ENCODE assay signal across 13 cellular contexts in the genomic region with DNA sequence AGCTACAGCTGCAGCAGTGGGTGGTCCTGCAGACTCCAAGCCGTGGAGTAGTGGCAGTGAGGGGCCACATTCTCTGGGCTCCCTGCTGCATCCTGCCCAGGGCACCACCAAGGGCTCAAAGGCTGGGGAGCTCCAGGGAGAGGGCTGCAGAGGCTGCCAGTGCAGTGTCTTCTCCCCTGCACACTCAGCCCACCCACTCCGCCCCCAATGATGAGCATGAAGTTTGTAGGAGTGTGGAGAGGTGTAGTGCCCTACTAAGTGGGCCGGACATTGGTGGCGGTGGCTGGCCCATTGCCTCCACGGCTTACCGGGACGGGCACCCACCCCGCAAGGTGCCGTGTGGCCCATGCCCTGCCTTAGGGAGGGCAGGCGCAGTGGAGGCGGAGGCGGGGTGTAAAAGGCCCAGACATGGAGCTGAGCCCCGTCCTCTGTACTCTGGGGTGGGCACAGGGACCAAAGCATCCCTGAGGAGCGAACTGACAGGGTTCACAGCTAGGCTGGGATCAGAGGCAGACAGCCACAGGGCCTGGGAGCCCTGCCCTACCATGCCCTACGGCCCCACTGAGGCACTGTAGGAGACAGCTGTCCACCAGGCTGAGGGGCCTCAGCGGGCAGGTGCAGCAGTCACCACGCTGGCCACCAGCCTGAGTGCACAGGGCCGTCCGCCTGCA. TPM values are rescaled to one million over a fixed set of nuclear protein-coding genes. Genes with fewer than 3 reads are reported as not detected.
DNase-seq lines count a peak whose midpoint lies in the region; ATAC-seq, FAIRE-seq and TF ChIP-seq lines count a peak whose summit lies in the region.
"Had no signal": no experiment of that assay in that cellular context is flagged by ENCODE, and none has a peak within 500 bp of the region (broad histone marks: within the 10 kb centered on the region; RNA-seq: fewer than 3 reads in every experiment).

No MANE protein-coding gene starts in this region.

- H3K79me1 ChIP-seq in neuronal stem cell (ENCODE audit: low read depth, low read length) = no peaks in the 10 kb centered on the region

- peak overlapping the region; percentile 33 for H4K8ac ChIP-seq in neuronal stem cell (ENCODE audit: low read depth, low read length)

- peak overlapping the region; percentile 85 for H2BK5ac ChIP-seq in neuronal stem cell (ENCODE audit: low read length)

- 85 to 95% (median 90%) methylated on average over 10 to 19 of the region's 19 CpGs for WGBS in heart left ventricle, 4 donors
- WGBS in right cardiac atrium = 91% methylated on average over 19 of the region's 19 CpGs
- no CpG with 5 or more reads among the region's 19 CpGs for WGBS in neuronal stem cell (ENCODE audit: extremely low coverage in 2 of 2, insufficient read length in 2 of 2, insufficient replicate concordance in 1 of 2), 2 donors

- H3K4me3 ChIP-seq in heart left ventricle = no peak overlapping the region
- H3K4me3 ChIP-seq in right cardiac atrium (ENCODE audit: low read length) = no peak overlapping the region
- no peak overlapping the region for H3K4me3 ChIP-seq in neuronal stem cell (ENCODE audit: low read length in 2 of 2)
- H3K4me3 ChIP-seq: GM12878 had no signal

- no peak overlapping the region for H3K27ac ChIP-seq in heart left ventricle
- no peak overlapping the region for H3K27ac ChIP-seq in right cardiac atrium (ENCODE audit: low read length)
- H3K27ac ChIP-seq in neuronal stem cell (replicated peaks; ENCODE audit: low read length) = peak overlapping the region; percentile 37

- H3K14ac ChIP-seq in neuronal stem cell (ENCODE audit: low read length) = no peak overlapping the region

- no peak overlapping the region for H3K9ac ChIP-seq in neuronal stem cell (ENCODE audit: low read depth, low read length, poor library complexity)

- peak overlapping the region; percentile 76 for H2AFZ ChIP-seq in neuronal stem cell (ENCODE audit: low read length)

- H2BK15ac ChIP-seq in neuronal stem cell (ENCODE audit: low read length) = peak overlapping the region; percentile 86

- TF ChIP-seq POLR2A in heart left ventricle (IDR thresholded peaks at IDR 0.05) = no peak
- TF ChIP-seq POLR2A in H54 (IDR thresholded peaks at IDR 0.05; ENCODE audit: low read depth, low read length) = no peak

- H3K36me3 ChIP-seq in heart left ventricle (no peaks in the 10 kb centered on the region), neuronal stem cell (replicated peaks in 1 of 2; ENCODE audit: control insufficient read depth in 2 of 2, insufficient read depth in 2 of 2, low read length in 2 of 2) (no peaks in the 10 kb centered on the region)

- H4K91ac ChIP-seq in neuronal stem cell (ENCODE audit: low read depth, low read length, poor library complexity) = peak overlapping the region; percentile 74

- H2BK12ac ChIP-seq in neuronal stem cell (ENCODE audit: low read length) = peak overlapping the region; percentile 87

- H2AK5ac ChIP-seq in neuronal stem cell (ENCODE audit: low read depth, low read length) = peak overlapping the region; percentile 87

- H3K23ac ChIP-seq in neuronal stem cell (ENCODE audit: low read depth, low read length, poor library complexity) = peak overlapping the region; percentile 5

- DNase-seq in heart left ventricle = peak in 3 of 5 donors; percentile 10 to 44 (median 14)
- DNase-seq in cardiac septum (ENCODE audit: low spot score) = no peak
- peak in 2 of 3 donors; percentile 40 to 41 for DNase-seq in right cardiac atrium
- no peak for DNase-seq in neuronal stem cell (ENCODE audit: low spot score)
- DNase-seq in H54 (ENCODE audit: insufficient read length, low spot score) = no peak
- DNase-seq in NCI-H526 treated with DMSO at 0.1 percent for 48 hours (lab: John Stamatoyannopoulos, UW) = no peak
- DNase-seq: HCEC 1CT, NCI-H2227 treated with DMSO at 0.1 percent for 48 hours had no signal

- H3K27me3 ChIP-seq in heart left ventricle (no peaks in the 10 kb centered on the region), right cardiac atrium (ENCODE audit: control insufficient read depth, insufficient read depth) (no peaks in the 10 kb centered on the region), neuronal stem cell (ENCODE audit: control insufficient read depth in 3 of 3, insufficient read depth in 3 of 3, low read depth in 1 of 3, low read length in 3 of 3) (no peaks in the 10 kb centered on the region)

- peak overlapping the region; percentile 18 for H2BK120ac ChIP-seq in neuronal stem cell (ENCODE audit: low read depth, low read length)

- intact Hi-C loops in heart left ventricle (cut with DNase I) = no loop called here
- intact Hi-C loops in cardiac septum (cut with DNase I) = no loop called here
- intact Hi-C loops in right cardiac atrium (cut with DNase I) = no loop called here

- H3K4me1 ChIP-seq in heart left ventricle = peaks cover 0 to 56% (median 34%) of the 10 kb centered on the region in 12 donors
- peaks cover 15% of the 10 kb centered on the region for H3K4me1 ChIP-seq in right cardiac atrium (ENCODE audit: control insufficient read depth, insufficient read depth, low read length)
- peaks cover 38 to 54% of the 10 kb centered on the region in 2 donors for H3K4me1 ChIP-seq in neuronal stem cell (ENCODE audit: control insufficient read depth in 2 of 2, insufficient read depth in 1 of 2, low read depth in 1 of 2, low read length in 2 of 2)

- H3K4ac ChIP-seq in neuronal stem cell (ENCODE audit: low read length) = peak overlapping the region; percentile 79

- H3K18ac ChIP-seq in neuronal stem cell (ENCODE audit: low read length) = peak overlapping the region; percentile 91

- no peak for TF ChIP-seq CTCF in heart left ventricle (IDR thresholded peaks at IDR 0.05)

- FAIRE-seq in H54 (lab: Jason Lieb, UNC) = no peak
- FAIRE-seq: GM12878, GM18507, HTR-8/SVneo had no signal

- ATAC-seq in heart left ventricle (no peak), right cardiac atrium (no peak), HG03280 (IDR thresholded peaks at IDR 0.05; ENCODE audit: unreplicated experiment) (no peak), HG03135 (IDR thresholded peaks at IDR 0.05; ENCODE audit: unreplicated experiment) (no peak)
- ATAC-seq: GM12878 had no signal

- no peak overlapping the region for H3K4me2 ChIP-seq in neuronal stem cell (ENCODE audit: insufficient read depth, low read length, poor library complexity, severe bottlenecking)

- H3K9me3 ChIP-seq in heart left ventricle (peaks cover 0 to 2% (median 0%) of the 10 kb centered on the region in 12 donors), right cardiac atrium (ENCODE audit: control insufficient read depth, low read length) (no peaks in the 10 kb centered on the region), neuronal stem cell (replicated peaks in 1 of 2; ENCODE audit: control insufficient read depth in 2 of 2, insufficient read depth in 1 of 2, low read depth in 1 of 2, low read length in 2 of 2) (no peaks in the 10 kb centered on the region)

RNA-seq across cellular contexts. Expression of a gene that starts 18.9 kb away (rescaled TPM):
- total RNA-seq in heart left ventricle (10 to 100 TPM; 21.2 to 46.6 (median 33.3) TPM), cardiac septum (46.8 TPM), right cardiac atrium (10 to 100 TPM; 11.1 to 27.4 (median 18.4) TPM)
- polyA plus RNA-seq in heart left ventricle (10 to 100 TPM; 33.0 to 39.2 TPM), right cardiac atrium (21.7 TPM)
- 35.3 TPM for polyA plus RNA-seq in neuronal stem cell (2013, experiment 1 of 2)
- polyA plus RNA-seq in neuronal stem cell (2013, experiment 2 of 2) = 32.4 TPM

RNA-seq across cellular contexts. Expression of a gene that starts 23.2 kb away (rescaled TPM):
- total RNA-seq in heart left ventricle (100 to 1,000 TPM in 3 of 9 donors, 10 to 100 TPM in 6; 55.6 to 341 (median 83.7) TPM), cardiac septum (84.5 TPM), right cardiac atrium (10 to 100 TPM; 61.1 to 70.4 (median 67.3) TPM)
- polyA plus RNA-seq in heart left ventricle (10 to 100 TPM; 51.3 to 63.0 TPM), right cardiac atrium (64.9 TPM)
- 4.9 TPM for polyA plus RNA-seq in neuronal stem cell (2013, experiment 1 of 2)
- 4.2 TPM for polyA plus RNA-seq in neuronal stem cell (2013, experiment 2 of 2)

RNA-seq across cellular contexts. Expression of a gene that starts 56.1 kb away (rescaled TPM):
- 10 to 100 TPM; 23.5 to 42.5 (median 33.5) TPM for total RNA-seq in heart left ventricle
- polyA plus RNA-seq in heart left ventricle = 10 to 100 TPM; 23.4 to 60.2 TPM
- total RNA-seq in cardiac septum = 33.3 TPM
- total RNA-seq in right cardiac atrium = 10 to 100 TPM; 18.7 to 28.5 (median 26.0) TPM
- polyA plus RNA-seq in right cardiac atrium = 32.9 TPM
- 16.7 TPM for polyA plus RNA-seq in neuronal stem cell (2013, experiment 1 of 2)
- 17.7 TPM for polyA plus RNA-seq in neuronal stem cell (2013, experiment 2 of 2)

RNA-seq across cellular contexts. Expression of a gene that starts 56.1 kb away (rescaled TPM):
- 100 to 1,000 TPM in 8 of 9 donors, 10 to 100 TPM in 1; 69.7 to 195 (median 119) TPM for total RNA-seq in heart left ventricle
- polyA plus RNA-seq in heart left ventricle = 100 to 1,000 TPM in 1 of 2 donors, 10 to 100 TPM in 1; 84.7 to 249 TPM
- total RNA-seq in cardiac septum = 97.1 TPM
- 10 to 100 TPM; 69.6 to 89.3 (median 84.4) TPM for total RNA-seq in right cardiac atrium
- polyA plus RNA-seq in right cardiac atrium = 102 TPM
- 7.3 TPM for polyA plus RNA-seq in neuronal stem cell (2013, experiment 1 of 2)
- 6.4 TPM for polyA plus RNA-seq in neuronal stem cell (2013, experiment 2 of 2)

Comparison
In these comparisons a context has a peak if more than half of its experiments do, and no peak if none do; other contexts are left out.
1. DNase-seq: peak in heart left ventricle (3 of 5) and right cardiac atrium (2 of 3); none in cardiac septum (single experiment), neuronal stem cell (single experiment), H54 (single experiment) and NCI-H526 treated with DMSO at 0.1 percent for 48 hours (single experiment).